ENCODE assay signal across 1 cellular context in the genomic region with DNA sequence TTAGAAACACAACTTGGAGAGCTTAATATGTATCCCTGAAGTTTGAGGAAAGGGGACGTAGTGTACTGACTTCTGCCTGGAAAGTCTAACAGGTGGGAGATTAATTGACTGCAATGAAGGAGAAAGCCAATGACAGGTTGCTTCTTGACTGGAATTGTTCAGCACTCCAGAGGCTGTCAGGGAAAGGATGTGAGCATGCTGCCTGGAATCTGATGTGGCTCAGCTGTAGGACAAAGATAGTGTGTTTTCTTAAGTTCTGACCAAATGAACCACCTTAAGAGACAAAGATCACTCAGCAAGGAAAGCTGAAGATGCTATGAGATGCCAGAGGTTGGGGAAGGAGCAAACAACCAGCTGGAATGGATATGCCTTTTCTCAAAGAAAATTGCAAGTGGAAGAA.
TF ChIP-seq lines count a peak whose summit lies in the region.

No MANE protein-coding gene starts in this region.

TF ChIP-seq in HepG2, 621 proteins besides CTCF, POLR2A, EP300 and RAD21:
- TF ChIP-seq, protein P1, sequence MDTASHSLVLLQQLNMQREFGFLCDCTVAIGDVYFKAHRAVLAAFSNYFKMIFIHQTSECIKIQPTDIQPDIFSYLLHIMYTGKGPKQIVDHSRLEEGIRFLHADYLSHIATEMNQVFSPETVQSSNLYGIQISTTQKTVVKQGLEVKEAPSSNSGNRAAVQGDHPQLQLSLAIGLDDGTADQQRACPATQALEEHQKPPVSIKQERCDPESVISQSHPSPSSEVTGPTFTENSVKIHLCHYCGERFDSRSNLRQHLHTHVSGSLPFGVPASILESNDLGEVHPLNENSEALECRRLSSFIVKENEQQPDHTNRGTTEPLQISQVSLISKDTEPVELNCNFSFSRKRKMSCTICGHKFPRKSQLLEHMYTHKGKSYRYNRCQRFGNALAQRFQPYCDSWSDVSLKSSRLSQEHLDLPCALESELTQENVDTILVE (CRISPR knock-in tag; IDR thresholded peaks at IDR 0.05) = no peak
- TF ChIP-seq, protein P2, sequence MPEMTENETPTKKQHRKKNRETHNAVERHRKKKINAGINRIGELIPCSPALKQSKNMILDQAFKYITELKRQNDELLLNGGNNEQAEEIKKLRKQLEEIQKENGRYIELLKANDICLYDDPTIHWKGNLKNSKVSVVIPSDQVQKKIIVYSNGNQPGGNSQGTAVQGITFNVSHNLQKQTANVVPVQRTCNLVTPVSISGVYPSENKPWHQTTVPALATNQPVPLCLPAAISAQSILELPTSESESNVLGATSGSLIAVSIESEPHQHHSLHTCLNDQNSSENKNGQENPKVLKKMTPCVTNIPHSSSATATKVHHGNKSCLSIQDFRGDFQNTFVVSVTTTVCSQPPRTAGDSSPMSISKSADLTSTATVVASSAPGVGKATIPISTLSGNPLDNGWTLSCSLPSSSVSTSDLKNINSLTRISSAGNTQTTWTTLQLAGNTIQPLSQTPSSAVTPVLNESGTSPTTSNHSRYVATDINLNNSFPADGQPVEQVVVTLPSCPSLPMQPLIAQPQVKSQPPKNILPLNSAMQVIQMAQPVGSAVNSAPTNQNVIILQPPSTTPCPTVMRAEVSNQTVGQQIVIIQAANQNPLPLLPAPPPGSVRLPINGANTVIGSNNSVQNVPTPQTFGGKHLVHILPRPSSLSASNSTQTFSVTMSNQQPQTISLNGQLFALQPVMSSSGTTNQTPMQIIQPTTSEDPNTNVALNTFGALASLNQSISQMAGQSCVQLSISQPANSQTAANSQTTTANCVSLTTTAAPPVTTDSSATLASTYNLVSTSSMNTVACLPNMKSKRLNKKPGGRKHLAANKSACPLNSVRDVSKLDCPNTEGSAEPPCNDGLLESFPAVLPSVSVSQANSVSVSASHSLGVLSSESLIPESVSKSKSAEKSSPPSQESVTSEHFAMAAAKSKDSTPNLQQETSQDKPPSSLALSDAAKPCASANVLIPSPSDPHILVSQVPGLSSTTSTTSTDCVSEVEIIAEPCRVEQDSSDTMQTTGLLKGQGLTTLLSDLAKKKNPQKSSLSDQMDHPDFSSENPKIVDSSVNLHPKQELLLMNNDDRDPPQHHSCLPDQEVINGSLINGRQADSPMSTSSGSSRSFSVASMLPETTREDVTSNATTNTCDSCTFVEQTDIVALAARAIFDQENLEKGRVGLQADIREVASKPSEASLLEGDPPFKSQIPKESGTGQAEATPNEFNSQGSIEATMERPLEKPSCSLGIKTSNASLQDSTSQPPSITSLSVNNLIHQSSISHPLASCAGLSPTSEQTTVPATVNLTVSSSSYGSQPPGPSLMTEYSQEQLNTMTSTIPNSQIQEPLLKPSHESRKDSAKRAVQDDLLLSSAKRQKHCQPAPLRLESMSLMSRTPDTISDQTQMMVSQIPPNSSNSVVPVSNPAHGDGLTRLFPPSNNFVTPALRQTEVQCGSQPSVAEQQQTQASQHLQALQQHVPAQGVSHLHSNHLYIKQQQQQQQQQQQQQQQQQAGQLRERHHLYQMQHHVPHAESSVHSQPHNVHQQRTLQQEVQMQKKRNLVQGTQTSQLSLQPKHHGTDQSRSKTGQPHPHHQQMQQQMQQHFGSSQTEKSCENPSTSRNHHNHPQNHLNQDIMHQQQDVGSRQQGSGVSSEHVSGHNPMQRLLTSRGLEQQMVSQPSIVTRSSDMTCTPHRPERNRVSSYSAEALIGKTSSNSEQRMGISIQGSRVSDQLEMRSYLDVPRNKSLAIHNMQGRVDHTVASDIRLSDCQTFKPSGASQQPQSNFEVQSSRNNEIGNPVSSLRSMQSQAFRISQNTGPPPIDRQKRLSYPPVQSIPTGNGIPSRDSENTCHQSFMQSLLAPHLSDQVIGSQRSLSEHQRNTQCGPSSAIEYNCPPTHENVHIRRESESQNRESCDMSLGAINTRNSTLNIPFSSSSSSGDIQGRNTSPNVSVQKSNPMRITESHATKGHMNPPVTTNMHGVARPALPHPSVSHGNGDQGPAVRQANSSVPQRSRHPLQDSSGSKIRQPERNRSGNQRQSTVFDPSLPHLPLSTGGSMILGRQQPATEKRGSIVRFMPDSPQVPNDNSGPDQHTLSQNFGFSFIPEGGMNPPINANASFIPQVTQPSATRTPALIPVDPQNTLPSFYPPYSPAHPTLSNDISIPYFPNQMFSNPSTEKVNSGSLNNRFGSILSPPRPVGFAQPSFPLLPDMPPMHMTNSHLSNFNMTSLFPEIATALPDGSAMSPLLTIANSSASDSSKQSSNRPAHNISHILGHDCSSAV (CRISPR knock-in tag; IDR thresholded peaks at IDR 0.05; ENCODE audit: borderline replicate concordance) = no peak
- TF ChIP-seq, protein P3, sequence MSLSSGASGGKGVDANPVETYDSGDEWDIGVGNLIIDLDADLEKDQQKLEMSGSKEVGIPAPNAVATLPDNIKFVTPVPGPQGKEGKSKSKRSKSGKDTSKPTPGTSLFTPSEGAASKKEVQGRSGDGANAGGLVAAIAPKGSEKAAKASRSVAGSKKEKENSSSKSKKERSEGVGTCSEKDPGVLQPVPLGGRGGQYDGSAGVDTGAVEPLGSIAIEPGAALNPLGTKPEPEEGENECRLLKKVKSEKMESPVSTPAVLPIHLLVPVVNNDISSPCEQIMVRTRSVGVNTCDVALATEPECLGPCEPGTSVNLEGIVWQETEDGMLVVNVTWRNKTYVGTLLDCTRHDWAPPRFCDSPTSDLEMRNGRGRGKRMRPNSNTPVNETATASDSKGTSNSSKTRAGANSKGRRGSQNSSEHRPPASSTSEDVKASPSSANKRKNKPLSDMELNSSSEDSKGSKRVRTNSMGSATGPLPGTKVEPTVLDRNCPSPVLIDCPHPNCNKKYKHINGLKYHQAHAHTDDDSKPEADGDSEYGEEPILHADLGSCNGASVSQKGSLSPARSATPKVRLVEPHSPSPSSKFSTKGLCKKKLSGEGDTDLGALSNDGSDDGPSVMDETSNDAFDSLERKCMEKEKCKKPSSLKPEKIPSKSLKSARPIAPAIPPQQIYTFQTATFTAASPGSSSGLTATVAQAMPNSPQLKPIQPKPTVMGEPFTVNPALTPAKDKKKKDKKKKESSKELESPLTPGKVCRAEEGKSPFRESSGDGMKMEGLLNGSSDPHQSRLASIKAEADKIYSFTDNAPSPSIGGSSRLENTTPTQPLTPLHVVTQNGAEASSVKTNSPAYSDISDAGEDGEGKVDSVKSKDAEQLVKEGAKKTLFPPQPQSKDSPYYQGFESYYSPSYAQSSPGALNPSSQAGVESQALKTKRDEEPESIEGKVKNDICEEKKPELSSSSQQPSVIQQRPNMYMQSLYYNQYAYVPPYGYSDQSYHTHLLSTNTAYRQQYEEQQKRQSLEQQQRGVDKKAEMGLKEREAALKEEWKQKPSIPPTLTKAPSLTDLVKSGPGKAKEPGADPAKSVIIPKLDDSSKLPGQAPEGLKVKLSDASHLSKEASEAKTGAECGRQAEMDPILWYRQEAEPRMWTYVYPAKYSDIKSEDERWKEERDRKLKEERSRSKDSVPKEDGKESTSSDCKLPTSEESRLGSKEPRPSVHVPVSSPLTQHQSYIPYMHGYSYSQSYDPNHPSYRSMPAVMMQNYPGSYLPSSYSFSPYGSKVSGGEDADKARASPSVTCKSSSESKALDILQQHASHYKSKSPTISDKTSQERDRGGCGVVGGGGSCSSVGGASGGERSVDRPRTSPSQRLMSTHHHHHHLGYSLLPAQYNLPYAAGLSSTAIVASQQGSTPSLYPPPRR (CRISPR knock-in tag; IDR thresholded peaks at IDR 0.05; ENCODE audit: borderline replicate concordance) = no peak
- no peak for TF ChIP-seq LCORL (IDR thresholded peaks at IDR 0.05)
- TF ChIP-seq LCORL (CRISPR knock-in tag; IDR thresholded peaks at IDR 0.05) = no peak
- TF ChIP-seq, protein P4, sequence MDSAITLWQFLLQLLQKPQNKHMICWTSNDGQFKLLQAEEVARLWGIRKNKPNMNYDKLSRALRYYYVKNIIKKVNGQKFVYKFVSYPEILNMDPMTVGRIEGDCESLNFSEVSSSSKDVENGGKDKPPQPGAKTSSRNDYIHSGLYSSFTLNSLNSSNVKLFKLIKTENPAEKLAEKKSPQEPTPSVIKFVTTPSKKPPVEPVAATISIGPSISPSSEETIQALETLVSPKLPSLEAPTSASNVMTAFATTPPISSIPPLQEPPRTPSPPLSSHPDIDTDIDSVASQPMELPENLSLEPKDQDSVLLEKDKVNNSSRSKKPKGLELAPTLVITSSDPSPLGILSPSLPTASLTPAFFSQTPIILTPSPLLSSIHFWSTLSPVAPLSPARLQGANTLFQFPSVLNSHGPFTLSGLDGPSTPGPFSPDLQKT (CRISPR knock-in tag; IDR thresholded peaks at IDR 0.05; ENCODE audit: borderline replicate concordance) = no peak
- no peak for TF ChIP-seq ZNF501 (CRISPR knock-in tag; IDR thresholded peaks at IDR 0.05)
- TF ChIP-seq, protein P5, sequence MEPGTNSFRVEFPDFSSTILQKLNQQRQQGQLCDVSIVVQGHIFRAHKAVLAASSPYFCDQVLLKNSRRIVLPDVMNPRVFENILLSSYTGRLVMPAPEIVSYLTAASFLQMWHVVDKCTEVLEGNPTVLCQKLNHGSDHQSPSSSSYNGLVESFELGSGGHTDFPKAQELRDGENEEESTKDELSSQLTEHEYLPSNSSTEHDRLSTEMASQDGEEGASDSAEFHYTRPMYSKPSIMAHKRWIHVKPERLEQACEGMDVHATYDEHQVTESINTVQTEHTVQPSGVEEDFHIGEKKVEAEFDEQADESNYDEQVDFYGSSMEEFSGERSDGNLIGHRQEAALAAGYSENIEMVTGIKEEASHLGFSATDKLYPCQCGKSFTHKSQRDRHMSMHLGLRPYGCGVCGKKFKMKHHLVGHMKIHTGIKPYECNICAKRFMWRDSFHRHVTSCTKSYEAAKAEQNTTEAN (CRISPR knock-in tag; conservative IDR thresholded peaks at IDR 0.05) = no peak
- no peak for TF ChIP-seq ZNF180 (CRISPR knock-in tag; IDR thresholded peaks at IDR 0.05; ENCODE audit: borderline replicate concordance, low read depth)
- no peak for TF ChIP-seq TBX3 (IDR thresholded peaks at IDR 0.05; ENCODE audit: borderline replicate concordance)
- TF ChIP-seq, protein P6, sequence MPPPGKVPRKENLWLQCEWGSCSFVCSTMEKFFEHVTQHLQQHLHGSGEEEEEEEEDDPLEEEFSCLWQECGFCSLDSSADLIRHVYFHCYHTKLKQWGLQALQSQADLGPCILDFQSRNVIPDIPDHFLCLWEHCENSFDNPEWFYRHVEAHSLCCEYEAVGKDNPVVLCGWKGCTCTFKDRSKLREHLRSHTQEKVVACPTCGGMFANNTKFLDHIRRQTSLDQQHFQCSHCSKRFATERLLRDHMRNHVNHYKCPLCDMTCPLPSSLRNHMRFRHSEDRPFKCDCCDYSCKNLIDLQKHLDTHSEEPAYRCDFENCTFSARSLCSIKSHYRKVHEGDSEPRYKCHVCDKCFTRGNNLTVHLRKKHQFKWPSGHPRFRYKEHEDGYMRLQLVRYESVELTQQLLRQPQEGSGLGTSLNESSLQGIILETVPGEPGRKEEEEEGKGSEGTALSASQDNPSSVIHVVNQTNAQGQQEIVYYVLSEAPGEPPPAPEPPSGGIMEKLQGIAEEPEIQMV (CRISPR knock-in tag; IDR thresholded peaks at IDR 0.05; ENCODE audit: low read depth) = no peak
- TF ChIP-seq TBP (CRISPR knock-in tag; IDR thresholded peaks at IDR 0.05) = no peak
- no peak for TF ChIP-seq FOXK2 (IDR thresholded peaks at IDR 0.05)
- no peak for TF ChIP-seq SIX4 (CRISPR knock-in tag; IDR thresholded peaks at IDR 0.05)
